Comparison of ENCODE assay signal across 9 cellular contexts in the genomic region with DNA sequence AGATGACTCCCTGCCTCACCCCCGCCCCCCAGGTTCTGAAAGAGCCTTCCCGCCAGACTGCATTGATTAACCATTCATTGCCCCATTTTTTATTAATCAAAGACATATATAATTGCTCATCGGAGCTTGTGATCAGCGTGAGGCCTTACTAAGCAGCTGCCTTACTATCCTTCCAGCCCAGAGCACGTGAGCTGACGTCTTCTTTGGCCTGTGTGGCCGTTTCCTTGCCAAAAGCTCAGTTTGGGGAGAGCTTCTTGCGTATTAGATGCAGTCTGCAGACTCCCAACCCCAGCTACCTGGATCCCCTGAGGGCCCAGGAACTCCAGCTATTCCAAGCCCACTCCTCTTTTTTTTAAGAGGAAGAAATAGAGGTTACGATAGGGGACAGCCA. TPM values are rescaled to one million over a fixed set of nuclear protein-coding genes. Genes with fewer than 3 reads are reported as not detected.
DNase-seq lines count a peak whose midpoint lies in the region; ATAC-seq, FAIRE-seq and TF ChIP-seq lines count a peak whose summit lies in the region.
"Had no signal": no experiment of that assay in that cellular context is flagged by ENCODE, and none has a peak within 500 bp of the region (broad histone marks: within the 10 kb centered on the region; RNA-seq: fewer than 3 reads in every experiment).

No MANE protein-coding gene starts in this region.

- H3K4me1 ChIP-seq in astrocyte (ENCODE audit: insufficient read depth, low read length) (peaks cover 46% of the 10 kb centered on the region), BE2C (no peaks in the 10 kb centered on the region)

- peaks cover 30% of the 10 kb centered on the region for H3K4me1 Mint-ChIP-seq in astrocyte (ENCODE audit: low read depth, unreplicated experiment)
- H3K4me1 Mint-ChIP-seq in stimulated activated naive B cell treated with anti-CD40 and anti-IgM and Interleukin-4, amounts not matched to agents 10 μg/mL and 1 μg/mL and 100 μg/mL, for 72 hours, result peaks cover 44 to 62% of the 10 kb centered on the region in 2 donors

- H3K79me2 ChIP-seq in astrocyte (ENCODE audit: insufficient read depth, low read length), result peaks cover 4% of the 10 kb centered on the region

- peaks cover 2% of the 10 kb centered on the region for H3K36me3 Mint-ChIP-seq in astrocyte (ENCODE audit: low read depth, unreplicated experiment)
- peaks cover 22 to 37% of the 10 kb centered on the region in 2 donors for H3K36me3 Mint-ChIP-seq in stimulated activated naive B cell treated with anti-CD40 and anti-IgM and Interleukin-4, amounts not matched to agents 10 μg/mL and 1 μg/mL and 100 μg/mL, for 72 hours

- no peaks in the 10 kb centered on the region for H3K27me3 ChIP-seq in HL-60 (ENCODE audit: insufficient read depth, poor library complexity, severe bottlenecking)
- peaks cover 4% of the 10 kb centered on the region for H3K27me3 ChIP-seq in astrocyte (ENCODE audit: insufficient read depth, low read length)
- no peaks in the 10 kb centered on the region for H3K27me3 ChIP-seq in BE2C

- H3K27me3 Mint-ChIP-seq in astrocyte (ENCODE audit: low read depth, unreplicated experiment), result peaks cover 14% of the 10 kb centered on the region
- H3K27me3 Mint-ChIP-seq in stimulated activated naive B cell treated with anti-CD40 and anti-IgM and Interleukin-4, amounts not matched to agents 10 μg/mL and 1 μg/mL and 100 μg/mL, for 72 hours, result no peaks in the 10 kb centered on the region

- H3K9me3 ChIP-seq in astrocyte (ENCODE audit: insufficient read depth, low read depth, low read length), result no peaks in the 10 kb centered on the region
- no peaks in the 10 kb centered on the region for H3K9me3 ChIP-seq in BE2C

- no peaks in the 10 kb centered on the region for H4K20me1 ChIP-seq in astrocyte (ENCODE audit: insufficient read depth, low read length)

- H3K27ac ChIP-seq in HL-60 (replicated peaks) (peak overlapping the region; percentile 96), astrocyte (ENCODE audit: low read depth, low read length) (peak overlapping the region; percentile 69)

- DNase-seq in HL-60 (ENCODE audit: low read depth in 1 of 2, low spot score in 1 of 2) (no peak), astrocyte (ENCODE audit: low read depth) (peak; percentile 76), left lobe of liver (ENCODE audit: low spot score) (peak; percentile 72), HuH-7 (ENCODE audit: low spot score) (no peak), BE2C (no peak), COLO668 (lab: John Stamatoyannopoulos, UW; ENCODE audit: unreplicated experiment) (no peak)
- DNase-seq in stimulated activated naive B cell treated with anti-CD40 and anti-IgM and Interleukin-4, amounts not matched to agents 10 μg/mL and 1 μg/mL and 100 μg/mL, for 72 hours, result no peak

- TF ChIP-seq CTCF in HL-60 (IDR thresholded peaks at IDR 0.05; ENCODE audit: insufficient read depth, low read length), result no peak
- no peak for TF ChIP-seq CTCF in astrocyte (IDR thresholded peaks at IDR 0.05; ENCODE audit: insufficient read depth, low read depth, low read length)
- no peak for TF ChIP-seq CTCF in BE2C (IDR thresholded peaks at IDR 0.05; ENCODE audit: low read depth, low read length)

- H3K4me3 ChIP-seq in HL-60 (replicated peaks; ENCODE audit: insufficient read depth, low read length) (no peak overlapping the region), astrocyte (ENCODE audit: insufficient read depth, low read depth, low read length) (no peak overlapping the region), BE2C (ENCODE audit: low read depth, low read length) (no peak overlapping the region)

- H3K4me3 Mint-ChIP-seq in astrocyte (ENCODE audit: unreplicated experiment), result no peak overlapping the region
- H3K4me3 Mint-ChIP-seq in stimulated activated naive B cell treated with anti-CD40 and anti-IgM and Interleukin-4, amounts not matched to agents 10 μg/mL and 1 μg/mL and 100 μg/mL, for 72 hours, result peak overlapping the region; percentile 87 to 92

- ATAC-seq in left lobe of liver (peak; percentile 24), HG02623 (IDR thresholded peaks at IDR 0.05; ENCODE audit: unreplicated experiment) (no peak)
- ATAC-seq in stimulated activated naive B cell treated with anti-CD40 and anti-IgM and Interleukin-4, amounts not matched to agents 10 μg/mL and 1 μg/mL and 100 μg/mL, for 72 hours (replicated peaks), result no peak

- H3K9ac ChIP-seq in astrocyte (ENCODE audit: low read length), result peak overlapping the region; percentile 69

- H3K4me2 ChIP-seq in astrocyte (ENCODE audit: low read length), result peak overlapping the region; percentile 87

- no peak overlapping the region for H2AFZ ChIP-seq in astrocyte (ENCODE audit: low read depth, low read length)

- H3K9me3 Mint-ChIP-seq in astrocyte (ENCODE audit: unreplicated experiment), result no peaks in the 10 kb centered on the region
- no peaks in the 10 kb centered on the region for H3K9me3 Mint-ChIP-seq in stimulated activated naive B cell treated with anti-CD40 and anti-IgM and Interleukin-4, amounts not matched to agents 10 μg/mL and 1 μg/mL and 100 μg/mL, for 72 hours

- FAIRE-seq in astrocyte (lab: Jason Lieb, UNC), result no peak

- peak overlapping the region; percentile 76 for H3K27ac Mint-ChIP-seq in astrocyte (ENCODE audit: unreplicated experiment)
- H3K27ac Mint-ChIP-seq in stimulated activated naive B cell treated with anti-CD40 and anti-IgM and Interleukin-4, amounts not matched to agents 10 μg/mL and 1 μg/mL and 100 μg/mL, for 72 hours, result peak overlapping the region; percentile 97

- no peaks in the 10 kb centered on the region for H3K36me3 ChIP-seq in astrocyte (ENCODE audit: insufficient read depth, low read length)
- H3K36me3 ChIP-seq in BE2C, result no peaks in the 10 kb centered on the region

RNA-seq across cellular contexts. Expression of a gene that starts 0.8 kb away (rescaled TPM):
- total RNA-seq in astrocyte (13.3 and 16.4 TPM in 2 replicates), left lobe of liver (127 TPM)
- 11.3 TPM for polyA plus RNA-seq in BE2C (2012; ENCODE audit: insufficient read depth, insufficient read length, low read depth)

RNA-seq across cellular contexts. Expression of a gene that starts 32.6 kb away (rescaled TPM):
- 0.50 and 0.65 TPM in 2 replicates for total RNA-seq in astrocyte
- total RNA-seq in left lobe of liver, result 22.0 TPM
- 0.52 TPM for polyA plus RNA-seq in BE2C (2012; ENCODE audit: insufficient read depth, insufficient read length, low read depth)

RNA-seq across cellular contexts. Expression of a gene that starts 37.2 kb away (rescaled TPM):
- total RNA-seq in astrocyte, result not detected in 2 replicates
- total RNA-seq in left lobe of liver, result 1.6 TPM
- polyA plus RNA-seq in BE2C (2012; ENCODE audit: insufficient read depth, insufficient read length, low read depth), result not detected

RNA-seq across cellular contexts. Expression of a gene that starts 46.7 kb away (rescaled TPM):
- not detected in 2 replicates for total RNA-seq in astrocyte
- total RNA-seq in left lobe of liver, result not detected
- polyA plus RNA-seq in BE2C (2012; ENCODE audit: insufficient read depth, insufficient read length, low read depth), result not detected
- total RNA-seq: kidney epithelial cell had no signal

Comparison
In these comparisons a context has a peak if more than half of its experiments do, and no peak if none do; other contexts are left out.
1. DNase-seq: peak in astrocyte (single experiment) and left lobe of liver (single experiment); none in HL-60 (0 of 2), stimulated activated naive B cell treated with anti-CD40 and anti-IgM and Interleukin-4, amounts not matched to agents 10 μg/mL and 1 μg/mL and 100 μg/mL, for 72 hours (single experiment), HuH-7 (single experiment), BE2C (single experiment) and COLO668 (single experiment).
2. RNA of a gene that starts 32.6 kb away (total RNA-seq): 22.0 TPM in left lobe of liver (single experiment); 0.50 to 0.65 TPM in astrocyte; every median in the first group is over 10 times any median in the second.